ENCODE assay signal across 13 cellular contexts in the genomic region with DNA sequence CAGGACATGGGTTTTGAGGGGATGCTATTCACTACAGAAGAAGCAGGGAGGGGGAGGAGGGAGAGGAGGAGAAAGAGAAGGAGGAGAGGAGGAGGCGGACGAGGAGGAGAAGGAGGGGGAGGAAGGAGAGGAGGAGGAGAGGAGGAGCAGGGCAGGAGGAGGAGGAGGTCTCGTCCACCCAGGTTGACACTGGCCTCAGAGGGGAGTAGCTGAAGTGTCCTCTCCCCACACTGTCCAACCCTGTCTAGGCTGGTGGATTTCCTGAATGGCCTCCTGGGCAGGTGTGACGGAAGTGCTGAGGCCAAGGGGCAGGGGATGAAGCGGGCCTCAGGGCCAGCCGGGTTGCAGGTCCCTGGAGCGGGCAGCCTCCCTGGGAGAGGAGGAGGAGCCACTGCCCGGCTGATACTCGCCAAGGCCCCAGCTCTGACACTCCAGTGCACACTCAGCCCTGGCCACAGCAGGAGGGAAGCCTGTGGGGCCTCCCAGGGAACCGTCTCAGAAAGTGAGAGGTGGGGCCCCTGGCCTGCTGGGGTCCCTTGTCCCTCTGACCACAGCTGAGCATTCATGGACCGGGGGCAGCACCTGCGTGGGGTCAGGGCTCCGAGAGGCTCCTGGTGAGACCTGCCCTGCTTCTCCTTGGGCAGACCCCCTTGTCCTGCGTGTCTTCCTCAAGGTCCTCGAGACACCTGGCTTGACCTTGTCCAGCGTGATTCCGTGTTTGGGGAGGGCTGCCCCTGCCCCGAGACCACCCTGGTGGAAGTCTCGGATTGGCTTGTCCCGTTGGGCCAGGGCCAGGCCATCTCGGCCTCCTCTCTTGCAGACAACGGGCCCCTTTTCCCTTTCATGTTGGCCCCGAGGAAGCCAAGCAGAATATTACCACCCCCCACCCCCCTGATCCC.
DNase-seq lines count a peak whose midpoint lies in the region; FAIRE-seq and TF ChIP-seq lines count a peak whose summit lies in the region.
"Had no signal": no experiment of that assay in that cellular context is flagged by ENCODE, and none has a peak within 500 bp of the region (broad histone marks: within the 10 kb centered on the region; RNA-seq: fewer than 3 reads in every experiment).

No MANE protein-coding gene starts in this region.

- H3K9me2 ChIP-seq in OCI-LY7 (ENCODE audit: insufficient read depth, low read length) (no peaks in the 10 kb centered on the region), MM.1S (replicated peaks; ENCODE audit: insufficient read depth, low read length) (no peaks in the 10 kb centered on the region)

- peaks cover 6% of the 10 kb centered on the region for H3K9me3 Mint-ChIP-seq in glutamatergic neuron (ENCODE audit: unreplicated experiment)
- H3K9me3 Mint-ChIP-seq: central memory CD8-positive, alpha-beta T cell had no signal

- POLR2A ChIA-PET in OCI-LY7 (lab: Charles Lee), result interaction anchor here (0.7 kb wide), 1 partner anchor 103 kb away, joined by 5 read pairs; no protein-coding TSS in a partner anchor

- DNase-seq in NCI-H1417 (lab: John Stamatoyannopoulos, UW) (peak in 2 of 3 experiments; percentile 41 to 58), NCI-H1417 treated with DMSO at 0.1 percent for 48 hours (lab: John Stamatoyannopoulos, UW) (no peak), OCI-LY7 (ENCODE audit: low spot score) (peak; percentile 16), glutamatergic neuron (no peak), MM.1S (no peak), D721Med (ENCODE audit: insufficient read length, low spot score) (no peak), GM03348 (ENCODE audit: low spot score) (no peak)
- DNase-seq: 8988T; activated CD4-positive, alpha-beta T cell treated with anti-CD3 and anti-CD28 coated beads for 48 hours; activated effector memory CD4-positive, alpha-beta T cell treated with Interleukin-2 at 50 U/mL for 16 hours had no signal

- intact Hi-C loops in OCI-LY7 (cut with micrococcal nuclease; ENCODE audit: unreplicated experiment), result loop anchor here (5.0 kb wide), 1 partner anchor 134 kb away; no protein-coding TSS in a partner anchor

- H3K27me3 ChIP-seq in skeletal muscle tissue (ENCODE audit: control insufficient read depth in 3 of 3, insufficient read depth in 3 of 3, low read length in 3 of 3) (no peaks in the 10 kb centered on the region), MM.1S (replicated peaks; ENCODE audit: insufficient read depth, low read length) (peaks cover 77% of the 10 kb centered on the region)

- H2AFZ ChIP-seq in OCI-LY7 (ENCODE audit: low read length), result no peak overlapping the region; the same call in 1 of the 2 replicates
- H2AFZ ChIP-seq in MM.1S (ENCODE audit: low read length), result no peak overlapping the region

- H3K4me3 Mint-ChIP-seq in glutamatergic neuron (ENCODE audit: unreplicated experiment), result peak overlapping the region; percentile 53
- H3K4me3 Mint-ChIP-seq: central memory CD8-positive, alpha-beta T cell had no signal

- CTCF ChIA-PET in OCI-LY7 (lab: Charles Lee; ENCODE audit: unreplicated experiment), result no interaction called here

- H3K4me1 ChIP-seq in OCI-LY7 (ENCODE audit: insufficient read depth, low read length, poor library complexity, severe bottlenecking) (peaks cover 75% of the 10 kb centered on the region), skeletal muscle tissue (ENCODE audit: control insufficient read depth in 3 of 3, insufficient read depth in 3 of 3, low read length in 3 of 3) (peaks cover 67 to 93% (median 82%) of the 10 kb centered on the region in 3 donors), MM.1S (ENCODE audit: low read length) (peaks cover 1% of the 10 kb centered on the region; the same call in 1 of the 2 replicates)

- TF ChIP-seq CTCF in OCI-LY7 (conservative IDR thresholded peaks at IDR 0.05; ENCODE audit: low read length), result no peak
- no peak for TF ChIP-seq CTCF in glutamatergic neuron (IDR thresholded peaks at IDR 0.05; ENCODE audit: partially characterized antibody, unreplicated experiment)
- no peak for TF ChIP-seq CTCF in MM.1S (IDR thresholded peaks at IDR 0.05; ENCODE audit: low read length)
- no peak for TF ChIP-seq CTCF in D721Med (IDR thresholded peaks at IDR 0.05; ENCODE audit: insufficient read depth, missing control alignments)

- no peaks in the 10 kb centered on the region for H3F3A ChIP-seq in MM.1S (ENCODE audit: insufficient read depth, low read length)

- H3K36me3 ChIP-seq in OCI-LY7 (ENCODE audit: insufficient read depth, low read length) (no peaks in the 10 kb centered on the region), skeletal muscle tissue (ENCODE audit: control insufficient read depth in 3 of 3, insufficient read depth in 3 of 3, low read length in 3 of 3) (no peaks in the 10 kb centered on the region), MM.1S (replicated peaks; ENCODE audit: insufficient read depth, low read length) (no peaks in the 10 kb centered on the region)

- peaks cover 18% of the 10 kb centered on the region for H3K27me3 Mint-ChIP-seq in glutamatergic neuron (ENCODE audit: unreplicated experiment)

- no TSS peak for BruUV-seq in OCI-LY7 (replicated peaks; lab: Mats Ljungman, UMichigan)

- H3K27ac ChIP-seq in OCI-LY7 (ENCODE audit: low read depth, low read length, poor library complexity, severe bottlenecking), result no peak overlapping the region
- H3K27ac ChIP-seq in skeletal muscle tissue (ENCODE audit: low read depth, low read length), result peak overlapping the region; percentile 40
- no peak overlapping the region for H3K27ac ChIP-seq in MM.1S (ENCODE audit: low read length)

- peak overlapping the region; percentile 39; the same call in 1 of the 2 replicates for H3K4me2 ChIP-seq in OCI-LY7 (ENCODE audit: low read length)
- H3K4me2 ChIP-seq in MM.1S (ENCODE audit: low read depth, low read length), result no peak overlapping the region

- H4K20me1 ChIP-seq in OCI-LY7 (ENCODE audit: insufficient read depth, low read length) (no peaks in the 10 kb centered on the region), MM.1S (ENCODE audit: insufficient read depth, low read length) (no peaks in the 10 kb centered on the region)

- H3K9ac ChIP-seq in skeletal muscle tissue (ENCODE audit: low read depth in 1 of 3, low read length in 3 of 3) (peak overlapping the region; percentile 27 to 56 (median 50)), MM.1S (ENCODE audit: low read length) (no peak overlapping the region)

- peaks cover 50% of the 10 kb centered on the region for H3K4me1 Mint-ChIP-seq in glutamatergic neuron (ENCODE audit: low read depth, unreplicated experiment)

- H3K4me3 ChIP-seq in OCI-LY7 (ENCODE audit: low read depth, low read length, poor library complexity, severe bottlenecking) (no peak overlapping the region), skeletal muscle tissue (ENCODE audit: low read length in 3 of 3) (no peak overlapping the region), MM.1S (ENCODE audit: low read length) (no peak overlapping the region)
- H3K4me3 ChIP-seq: skin epidermis had no signal

- H3K27ac Mint-ChIP-seq in glutamatergic neuron (ENCODE audit: unreplicated experiment), result no peak overlapping the region

- H3K79me2 ChIP-seq in OCI-LY7 (ENCODE audit: insufficient read depth, low read depth, low read length) (no peaks in the 10 kb centered on the region), MM.1S (ENCODE audit: low read length) (no peaks in the 10 kb centered on the region)

- FAIRE-seq in D721Med (lab: Jason Lieb, UNC), result no peak

- H3K9me3 ChIP-seq in OCI-LY7 (ENCODE audit: low read length) (no peaks in the 10 kb centered on the region), skeletal muscle tissue (ENCODE audit: control insufficient read depth in 3 of 3, low read length in 3 of 3) (no peaks in the 10 kb centered on the region), MM.1S (replicated peaks; ENCODE audit: insufficient read depth, low read length) (no peaks in the 10 kb centered on the region)

- H3K36me3 Mint-ChIP-seq in glutamatergic neuron (ENCODE audit: unreplicated experiment), result no peaks in the 10 kb centered on the region

Comparison
In these comparisons a context has a peak if more than half of its experiments do, and no peak if none do; other contexts are left out.
1. DNase-seq: peak in NCI-H1417 (2 of 3) and OCI-LY7 (single experiment); none in NCI-H1417 treated with DMSO at 0.1 percent for 48 hours (single experiment), glutamatergic neuron (single experiment), MM.1S (single experiment), D721Med (single experiment) and GM03348 (single experiment).